2 cellular contexts compared by ENCODE assay signal in genomic region chr13:48696676-48697075, GRCh38. TPM values are rescaled to one million over a fixed set of nuclear protein-coding genes. Genes with fewer than 3 reads are reported as not detected.
"Had no signal": no experiment of that assay in that cellular context is flagged by ENCODE, and none has a peak within 500 bp of the region (broad histone marks: within the 10 kb centered on the region; RNA-seq: fewer than 3 reads in every experiment).

No MANE protein-coding gene starts in this region.

RNA-seq across cellular contexts. Expression of gene CYSLTR2, which starts 42.9 kb away (rescaled TPM):
- total RNA-seq: bronchial epithelial cell, chondrocyte had no signal
